7 cellular contexts compared by ENCODE assay signal in genomic region chr12:122081697-122082221, GRCh38. TPM values are rescaled to one million over a fixed set of nuclear protein-coding genes. Genes with fewer than 3 reads are reported as not detected.
DNase-seq lines count a peak whose midpoint lies in the region; FAIRE-seq and TF ChIP-seq lines count a peak whose summit lies in the region.

No MANE protein-coding gene starts in this region.

- no peak for TF ChIP-seq POLR2A in GM12892 (IDR thresholded peaks at IDR 0.05; ENCODE audit: low read depth, low read length)

- H3K4me3 ChIP-seq in coronary artery = peak overlapping the region; percentile 94

- peak; percentile 72 for FAIRE-seq in GM12892 (lab: Jason Lieb, UNC)
- no peak for FAIRE-seq in RCC 7860 (lab: Jason Lieb, UNC)

- DNase-seq in GM12892 (ENCODE audit: insufficient read length) = no peak
- DNase-seq in HCEC 1CT = peak; percentile 85
- peak; percentile 15 for DNase-seq in RCC 7860 (ENCODE audit: low spot score)
- no peak for DNase-seq in coronary artery (ENCODE audit: low spot score)
- DNase-seq in midbrain (lab: John Stamatoyannopoulos, UW) = peak; percentile 33
- no peak for DNase-seq in T1000 (lab: John Stamatoyannopoulos, UW)
- DNase-seq in 8988T = no peak

- TF ChIP-seq CTCF in coronary artery (IDR thresholded peaks at IDR 0.05) = no peak

- peak overlapping the region; percentile 76 to 97 for H3K27ac ChIP-seq in coronary artery

RNA-seq across cellular contexts. Expression of gene MLXIP, which starts 3.2 kb away (rescaled TPM):
- 4.2 TPM for polyA plus RNA-seq in GM12892 (2012; ENCODE audit: missing spikeins)

Comparison
In these comparisons a context has a peak if more than half of its experiments do, and no peak if none do; other contexts are left out.
1. DNase-seq: peak in HCEC 1CT (single experiment), RCC 7860 (single experiment) and midbrain (single experiment); none in GM12892 (single experiment), coronary artery (single experiment), T1000 (single experiment) and 8988T (single experiment).